ENCODE assay signal across 11 cellular contexts in the genomic region with DNA sequence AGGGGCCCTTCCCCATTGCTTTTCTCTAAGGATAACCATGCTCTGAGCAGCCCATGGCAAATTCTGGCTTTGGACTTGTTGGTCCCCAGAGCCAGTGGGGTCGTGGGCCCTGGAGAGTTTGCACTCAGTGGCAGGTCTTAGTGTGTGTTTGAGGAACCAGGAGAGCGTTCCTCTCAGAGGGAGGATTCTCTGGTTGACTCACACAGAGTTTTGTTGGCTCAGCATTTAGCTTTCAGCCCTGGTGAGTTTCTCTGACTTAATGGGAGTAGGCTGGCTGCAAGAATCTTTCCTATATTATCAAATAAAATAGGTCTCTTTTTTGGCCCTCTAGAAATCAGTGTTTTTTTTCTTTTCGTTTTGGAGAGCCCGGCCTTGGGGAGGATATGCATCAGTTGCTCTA. TPM values are rescaled to one million over a fixed set of nuclear protein-coding genes. Genes with fewer than 3 reads are reported as not detected.
DNase-seq lines count a peak whose midpoint lies in the region; ATAC-seq and TF ChIP-seq lines count a peak whose summit lies in the region.
"Had no signal": no experiment of that assay in that cellular context is flagged by ENCODE, and none has a peak within 500 bp of the region (broad histone marks: within the 10 kb centered on the region; RNA-seq: fewer than 3 reads in every experiment).

No MANE protein-coding gene starts in this region.

- H3K27me3 ChIP-seq in left ventricle myocardium inferior (ENCODE audit: low read depth): no peaks in the 10 kb centered on the region
- no peaks in the 10 kb centered on the region for H3K27me3 ChIP-seq in hepatocyte

- 50% methylated on average over 4 of the region's 4 CpGs for WGBS in hepatocyte (ENCODE audit: low lambda C conversion rate, missing lambda C conversion rate)

- H3K27me3 Mint-ChIP-seq in type B pancreatic cell: no peaks in the 10 kb centered on the region

- H3K36me3 Mint-ChIP-seq in type B pancreatic cell: no peaks in the 10 kb centered on the region

- intact Hi-C loops in left ventricle myocardium inferior (cut with micrococcal nuclease) (no loop called here), Right ventricle myocardium superior (cut with DNase I) (no loop called here), OCI-LY7 (cut with micrococcal nuclease; ENCODE audit: unreplicated experiment) (loop anchor here (2.0 to 5.0 kb wide), 5 partner anchors 33 to 1453 kb away; a partner anchor contains a TSS)

- H3K27ac Mint-ChIP-seq in type B pancreatic cell: peak overlapping the region; percentile 94
- H3K27ac Mint-ChIP-seq: activated T-helper 2 cell treated with anti-CD3 and anti-CD28 coated beads, Interferon-gamma antibody, Interleukin-2, Interleukin-4, amounts not matched to agents 10 μg/mL and 5 μg/mL and 100 μg/mL, durations not matched to agents 14 hours and 24 hours and 36 hours had no signal

- peak overlapping the region; percentile 94 for H3K4me2 ChIP-seq in OCI-LY7 (ENCODE audit: low read length)
- H3K4me2 ChIP-seq in hepatocyte: peak overlapping the region; percentile 64

- H3K79me2 ChIP-seq in OCI-LY7 (ENCODE audit: insufficient read depth, low read depth, low read length) (peaks cover 92% of the 10 kb centered on the region), hepatocyte (peaks cover 67% of the 10 kb centered on the region)

- peaks cover 31% of the 10 kb centered on the region for H3K4me1 Mint-ChIP-seq in type B pancreatic cell (ENCODE audit: unreplicated experiment)

- POLR2A ChIA-PET in OCI-LY7 (lab: Charles Lee): interaction anchor here (0.7 to 5.9 kb wide), 8 partner anchors 10 to 259 kb away, joined by 3 to 74 read pairs (median 8); no protein-coding TSS in a partner anchor

- H3K4me1 ChIP-seq in left ventricle myocardium inferior (peaks cover 45% of the 10 kb centered on the region), OCI-LY7 (ENCODE audit: insufficient read depth, low read length, poor library complexity, severe bottlenecking) (peaks cover 96% of the 10 kb centered on the region), hepatocyte (ENCODE audit: insufficient read depth) (peaks cover 37% of the 10 kb centered on the region)

- H3K9me2 ChIP-seq in OCI-LY7 (ENCODE audit: insufficient read depth, low read length) (no peaks in the 10 kb centered on the region), hepatocyte (replicated peaks; ENCODE audit: insufficient read depth) (no peaks in the 10 kb centered on the region)

- no peaks in the 10 kb centered on the region for H4K20me1 ChIP-seq in OCI-LY7 (ENCODE audit: insufficient read depth, low read length)
- H4K20me1 ChIP-seq in hepatocyte (ENCODE audit: insufficient read depth, poor library complexity, severe bottlenecking): no peaks in the 10 kb centered on the region

- no peak overlapping the region for H3K4me3 ChIP-seq in left ventricle myocardium inferior
- peak overlapping the region; percentile 64 for H3K4me3 ChIP-seq in OCI-LY7 (ENCODE audit: low read depth, low read length, poor library complexity, severe bottlenecking)
- H3K4me3 ChIP-seq in hepatocyte: no peak overlapping the region

- no peaks in the 10 kb centered on the region for H3K36me3 ChIP-seq in left ventricle myocardium inferior
- H3K36me3 ChIP-seq in OCI-LY7 (ENCODE audit: insufficient read depth, low read length): peaks cover 41% of the 10 kb centered on the region
- no peaks in the 10 kb centered on the region for H3K36me3 ChIP-seq in hepatocyte (replicated peaks; ENCODE audit: insufficient read depth, low read depth)

- ATAC-seq in Right ventricle myocardium superior (ENCODE audit: poor library complexity) (no peak), HG03460 (IDR thresholded peaks at IDR 0.05; ENCODE audit: unreplicated experiment) (no peak)

- no peaks in the 10 kb centered on the region for H3K9me3 Mint-ChIP-seq in type B pancreatic cell
- H3K9me3 Mint-ChIP-seq: activated T-helper 2 cell treated with anti-CD3 and anti-CD28 coated beads, Interferon-gamma antibody, Interleukin-2, Interleukin-4, amounts not matched to agents 10 μg/mL and 5 μg/mL and 100 μg/mL, durations not matched to agents 14 hours and 24 hours and 36 hours had no signal

- H2AFZ ChIP-seq in OCI-LY7 (ENCODE audit: low read length) (no peak overlapping the region), hepatocyte (no peak overlapping the region)

- peak overlapping the region; percentile 89 for H3K27ac ChIP-seq in left ventricle myocardium inferior (replicated peaks)
- peak overlapping the region; percentile 99 for H3K27ac ChIP-seq in OCI-LY7 (ENCODE audit: low read depth, low read length, poor library complexity, severe bottlenecking)
- H3K27ac ChIP-seq in hepatocyte: peak overlapping the region; percentile 89

- H3K9me3 ChIP-seq in left ventricle myocardium inferior (replicated peaks) (peaks cover 3% of the 10 kb centered on the region), OCI-LY7 (ENCODE audit: low read length) (no peaks in the 10 kb centered on the region), hepatocyte (ENCODE audit: low read depth) (no peaks in the 10 kb centered on the region)

- DNase-seq in left ventricle myocardium inferior: no peak
- no peak for DNase-seq in Right ventricle myocardium superior
- DNase-seq in OCI-LY7 (ENCODE audit: low spot score): peak; percentile 66
- peak; percentile 70 for DNase-seq in hepatocyte (ENCODE audit: low spot score)
- no peak for DNase-seq in type B pancreatic cell (ENCODE audit: extremely low spot score, unreplicated experiment)
- no peak for DNase-seq in NCI-H1436 (lab: John Stamatoyannopoulos, UW)
- no peak for DNase-seq in activated CD4-positive, alpha-beta T cell treated with anti-CD3 and anti-CD28 coated beads for 4 hours

- CTCF ChIA-PET in OCI-LY7 (lab: Charles Lee; ENCODE audit: unreplicated experiment): interaction anchor here (0.7 to 1.0 kb wide), 2 partner anchors 14 to 24 kb away, joined by 3 read pairs; no protein-coding TSS in a partner anchor

- BruUV-seq in OCI-LY7 (replicated peaks; lab: Mats Ljungman, UMichigan): TSS peak; percentile 16

- peak overlapping the region; percentile 69 for H3K4me3 Mint-ChIP-seq in type B pancreatic cell

- TF ChIP-seq CTCF in left ventricle myocardium inferior (IDR thresholded peaks at IDR 0.05; ENCODE audit: borderline replicate concordance) (no peak), OCI-LY7 (conservative IDR thresholded peaks at IDR 0.05; ENCODE audit: low read length) (no peak), hepatocyte (IDR thresholded peaks at IDR 0.05; ENCODE audit: poor library complexity) (no peak), type B pancreatic cell (conservative IDR thresholded peaks at IDR 0.05) (no peak)

RNA-seq across cellular contexts. Expression of a gene that starts 20.9 kb away (rescaled TPM):
- 1.0 TPM for total RNA-seq in left ventricle myocardium inferior
- total RNA-seq in Right ventricle myocardium superior: 1.8 TPM
- 110 and 135 TPM in 2 replicates for total RNA-seq in OCI-LY7 (2014; rRNA removed; shearing (Covaris generic))
- total RNA-seq in OCI-LY7 (2022): 98.0 and 109 TPM in 2 replicates
- total RNA-seq in hepatocyte: 80.8 and 85.2 TPM in 2 replicates
- 81.4 and 93.3 TPM in 2 replicates for polyA plus RNA-seq in hepatocyte
- 71.7 and 170 TPM in 2 replicates for total RNA-seq in type B pancreatic cell (ENCODE audit: low replicate concordance)
- total RNA-seq: NCI-H460 had no signal
- polyA plus RNA-seq: BJ had no signal

Comparison
In these comparisons a context has a peak if more than half of its experiments do, and no peak if none do; other contexts are left out.
1. DNase-seq: peak in OCI-LY7 (single experiment) and hepatocyte (single experiment); none in left ventricle myocardium inferior (single experiment), Right ventricle myocardium superior (single experiment), type B pancreatic cell (single experiment), NCI-H1436 (single experiment) and activated CD4-positive, alpha-beta T cell treated with anti-CD3 and anti-CD28 coated beads for 4 hours (0 of 2).
2. RNA of a gene that starts 20.9 kb away (total RNA-seq): 98.0 to 135 TPM in OCI-LY7, 80.8 to 85.2 TPM in hepatocyte and 71.7 to 170 TPM in type B pancreatic cell; 1.8 TPM in Right ventricle myocardium superior (single experiment) and 1.0 TPM in left ventricle myocardium inferior (single experiment); every median in the first group is over 10 times any median in the second.
3. Peak in every context shown above with its lines, with median percentiles within 50 percentile points of each other: H3K27ac ChIP-seq.